ENCODE assay signal across 15 cellular contexts in the genomic region with DNA sequence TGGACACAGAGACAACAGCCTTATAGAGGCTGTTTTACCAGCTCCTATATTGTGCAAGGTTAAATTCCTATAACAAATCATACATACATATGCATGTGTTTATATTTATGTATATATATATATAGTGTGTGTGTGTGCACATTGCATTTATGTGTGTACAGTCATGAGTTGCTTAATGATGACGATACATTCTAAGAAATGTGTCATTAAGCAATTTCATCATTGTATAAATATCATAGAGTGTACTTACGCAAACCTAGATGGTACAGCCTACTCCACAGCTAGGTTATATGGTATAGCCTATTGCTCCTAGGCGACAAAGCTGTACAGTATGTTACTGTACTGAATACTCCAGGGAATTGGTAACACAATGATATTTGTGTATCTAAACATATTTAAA.
"Had no signal": no experiment of that assay in that cellular context is flagged by ENCODE, and none has a peak within 500 bp of the region (broad histone marks: within the 10 kb centered on the region; RNA-seq: fewer than 3 reads in every experiment).

No MANE protein-coding gene starts in this region.

- H3K9me3 ChIP-seq: breast epithelium had no signal

- H3K27ac ChIP-seq: breast epithelium, coronary artery, foreskin keratinocyte had no signal

- H3K27ac Mint-ChIP-seq: activated naive CD4-positive, alpha-beta T cell treated with anti-CD3 and anti-CD28 coated beads, Interleukin-2, amount 50 U/mL, for 72 hours; activated T-helper 17 cell treated with anti-CD3 and anti-CD28 coated beads, Interleukin-2, amount 50 U/mL, for 72 hours; naive thymus-derived CD8-positive, alpha-beta T cell; progenitor cell of endocrine pancreas; WTC11 had no signal

- H3K36me3 Mint-ChIP-seq: activated naive CD4-positive, alpha-beta T cell treated with anti-CD3 and anti-CD28 coated beads, Interleukin-2, amount 50 U/mL, for 72 hours; naive thymus-derived CD8-positive, alpha-beta T cell; WTC11 had no signal

- H3K27me3 Mint-ChIP-seq: progenitor cell of endocrine pancreas had no signal

- ATAC-seq: activated naive CD4-positive, alpha-beta T cell treated with anti-CD3 and anti-CD28 coated beads, Interleukin-2, amount 50 U/mL, for 72 hours; activated T-helper 17 cell treated with anti-CD3 and anti-CD28 coated beads, Interleukin-2, amount 50 U/mL, for 72 hours; foreskin keratinocyte; left lobe of liver; naive thymus-derived CD8-positive, alpha-beta T cell; WTC11 had no signal

- H3K4me3 ChIP-seq: breast epithelium, coronary artery, lung had no signal

- H3K4me1 Mint-ChIP-seq: activated T-helper 17 cell treated with anti-CD3 and anti-CD28 coated beads, Interleukin-2, amount 50 U/mL, for 72 hours; naive thymus-derived CD8-positive, alpha-beta T cell; WTC11 had no signal

- H3K27me3 ChIP-seq: breast epithelium had no signal

- DNase-seq: activated T-cell treated with anti-CD3 and anti-CD28 coated beads, Interleukin-2, amount 50 U/mL, for 1 hour; foreskin keratinocyte; naive thymus-derived CD8-positive, alpha-beta T cell; retina; stimulated activated CD4-positive, alpha-beta T cell treated with anti-CD3 and anti-CD28 coated beads, Interleukin-4, amount 100 ng/mL, for 24 hours; stimulated activated naive CD4-positive, alpha-beta T cell treated with Interleukin-2 at 50 U/mL for 16 hours; T1000 had no signal

- H3K36me3 ChIP-seq: breast epithelium had no signal

- H3K9me3 Mint-ChIP-seq: activated naive CD4-positive, alpha-beta T cell treated with anti-CD3 and anti-CD28 coated beads, Interleukin-2, amount 50 U/mL, for 72 hours; activated T-helper 17 cell treated with anti-CD3 and anti-CD28 coated beads, Interleukin-2, amount 50 U/mL, for 72 hours; naive thymus-derived CD8-positive, alpha-beta T cell had no signal

- H3K4me1 ChIP-seq: breast epithelium, foreskin keratinocyte had no signal

- H3K4me3 Mint-ChIP-seq: activated T-helper 17 cell treated with anti-CD3 and anti-CD28 coated beads, Interleukin-2, amount 50 U/mL, for 72 hours; naive thymus-derived CD8-positive, alpha-beta T cell; WTC11 had no signal
